ENCODE assay signal across 18 cellular contexts in genomic region chr9:79222483-79222882, GRCh38.
"Had no signal": no experiment of that assay in that cellular context is flagged by ENCODE, and none has a peak within 500 bp of the region (broad histone marks: within the 10 kb centered on the region; RNA-seq: fewer than 3 reads in every experiment).

No MANE protein-coding gene starts in this region.

- H3K27me3 ChIP-seq: cardiac muscle cell, foreskin keratinocyte, tibial nerve, uterus had no signal

- H3K4me1 ChIP-seq: tibial nerve, uterus had no signal

- H3K36me3 ChIP-seq: cardiac muscle cell, tibial nerve, uterus had no signal

- DNase-seq: activated CD4-positive, alpha-beta memory T cell treated with anti-CD3 and anti-CD28 coated beads, Interleukin-2, amount 10 ng/mL, durations not matched to agents 7 days and 5 days; activated CD4-positive, alpha-beta T cell treated with anti-CD3 and anti-CD28 coated beads for 36 hours; activated CD8-positive, alpha-beta memory T cell treated with anti-CD3 and anti-CD28 coated beads, Interleukin-2, amount 10 ng/mL, durations not matched to agents 7 days and 5 days; activated naive CD4-positive, alpha-beta T cell treated with Interleukin-2 at 50 U/mL for 16 hours; activated naive CD8-positive, alpha-beta T cell treated with anti-CD3 and anti-CD28 coated beads, Interleukin-2, amount 10 ng/mL, durations not matched to agents 7 days and 5 days; activated T-cell treated with anti-CD3 and anti-CD28 coated beads, Interleukin-2, amount 50 U/mL, for 1 hour; aorta; effector CD8-positive, alpha-beta T cell; hippocampal formation; islet precursor cell; mammary epithelial cell; uterus had no signal

- H3K4me3 ChIP-seq: cardiac muscle cell, tibial nerve, uterus had no signal

- ATAC-seq: activated CD4-positive, alpha-beta T cell treated with anti-CD3 and anti-CD28 coated beads for 36 hours; activated CD8-positive, alpha-beta memory T cell treated with anti-CD3 and anti-CD28 coated beads, Interleukin-2, amount 10 ng/mL, durations not matched to agents 7 days and 5 days; activated T-helper 17 cell treated with anti-CD3 and anti-CD28 coated beads, Interleukin-2, amount 50 U/mL, for 72 hours; foreskin keratinocyte; left lobe of liver; WTC11 had no signal

- H3K9me3 ChIP-seq: uterus had no signal

- H3K27ac ChIP-seq: cardiac muscle cell, foreskin keratinocyte, tibial nerve, uterus had no signal
